In genomic region chr11:12865871-12866595, GRCh38 we compare ENCODE assay signal across 25 cellular contexts.
A peak's percentile ranks its signal among the peaks of the same experiment; 100 is the strongest.
DNase-seq lines count a peak whose midpoint lies in the region; ATAC-seq, FAIRE-seq and TF ChIP-seq lines count a peak whose summit lies in the region.
"Had no signal": no experiment of that assay in that cellular context is flagged by ENCODE, and none has a peak within 500 bp of the region (broad histone marks: within the 10 kb centered on the region; RNA-seq: fewer than 3 reads in every experiment).

No MANE protein-coding gene starts in this region.

- intact Hi-C loops in aorta (cut with DNase I): no loop called here

- peaks cover 2 to 4% of the 10 kb centered on the region in 2 donors for H3K4me1 ChIP-seq in aorta (ENCODE audit: control insufficient read depth in 1 of 2, insufficient read depth in 2 of 2, low read length in 2 of 2)
- H3K4me1 ChIP-seq: lower lobe of right lung had no signal

- H3K9me3 ChIP-seq in aorta (ENCODE audit: control insufficient read depth, low read length): no peaks in the 10 kb centered on the region
- H3K9me3 ChIP-seq: ascending aorta, lower lobe of right lung, vagina had no signal

- no peaks in the 10 kb centered on the region for H3K36me3 ChIP-seq in aorta (ENCODE audit: control insufficient read depth in 1 of 2, insufficient read depth in 2 of 2, low read length in 1 of 2)
- H3K36me3 ChIP-seq: ascending aorta, lower lobe of right lung, vagina had no signal

- WGBS in aorta, 2 donors: 78 to 80% methylated on average over 5 of the region's 5 CpGs

- H3K4me1 Mint-ChIP-seq in glutamatergic neuron (ENCODE audit: low read depth, unreplicated experiment): peaks cover 32% of the 10 kb centered on the region
- peaks cover 63% of the 10 kb centered on the region for H3K4me1 Mint-ChIP-seq in neural crest cell
- H3K4me1 Mint-ChIP-seq: stimulated activated effector memory CD8-positive, alpha-beta T cell treated with anti-CD3 and anti-CD28 coated beads, Interleukin-12 subunit alpha, Interleukin-12 subunit beta, amount 100 ng/mL, for 72 hours had no signal

- no peak overlapping the region for H3K27ac ChIP-seq in aorta (ENCODE audit: low read depth in 1 of 2, low read length in 2 of 2)
- H3K27ac ChIP-seq: ascending aorta, lower lobe of right lung, vagina had no signal

- ATAC-seq in aorta (ENCODE audit: low FRiP score): no peak
- no peak for ATAC-seq in HG03439 (IDR thresholded peaks at IDR 0.05; ENCODE audit: unreplicated experiment)
- no peak for ATAC-seq in omental fat pad (ENCODE audit: low FRiP score)
- ATAC-seq: activated CD4-positive, CD25-positive, alpha-beta regulatory T cell treated with anti-CD3 and anti-CD28 coated beads, Interleukin-2, amount 50 U/mL, for 24 hours; HCT116; lower lobe of right lung; stimulated activated effector memory CD8-positive, alpha-beta T cell treated with anti-CD3 and anti-CD28 coated beads, Interleukin-12 subunit alpha, Interleukin-12 subunit beta, amount 100 ng/mL, for 72 hours; T-cell had no signal

- H3K27ac Mint-ChIP-seq in glutamatergic neuron (ENCODE audit: unreplicated experiment) (peak overlapping the region; percentile 56), neural crest cell (ENCODE audit: unreplicated experiment) (peak overlapping the region; percentile 93)
- H3K27ac Mint-ChIP-seq: activated CD4-positive, alpha-beta memory T cell treated with anti-CD3 and anti-CD28 coated beads, Interleukin-2, amount 10 ng/mL, durations not matched to agents 7 days and 5 days; activated naive CD8-positive, alpha-beta T cell; stimulated activated effector memory CD8-positive, alpha-beta T cell treated with anti-CD3 and anti-CD28 coated beads, Interleukin-12 subunit alpha, Interleukin-12 subunit beta, amount 100 ng/mL, for 72 hours; T-cell had no signal

- H3K27me3 ChIP-seq in aorta (ENCODE audit: control insufficient read depth in 1 of 2, insufficient read depth in 2 of 2, low read length in 1 of 2): no peaks in the 10 kb centered on the region
- H3K27me3 ChIP-seq: ascending aorta, vagina had no signal

- TF ChIP-seq CTCF in glutamatergic neuron (IDR thresholded peaks at IDR 0.05; ENCODE audit: partially characterized antibody, unreplicated experiment) (no peak), neural crest cell (conservative IDR thresholded peaks at IDR 0.05) (no peak), omental fat pad (IDR thresholded peaks at IDR 0.05) (no peak)

- no peaks in the 10 kb centered on the region for H3K27me3 Mint-ChIP-seq in glutamatergic neuron (ENCODE audit: unreplicated experiment)
- H3K27me3 Mint-ChIP-seq in neural crest cell (ENCODE audit: low read depth): no peaks in the 10 kb centered on the region

- DNase-seq in GM12892 (ENCODE audit: insufficient read length) (no peak), SK-MEL-5 (ENCODE audit: low read depth, low spot score) (peak; percentile 80), glutamatergic neuron (no peak), neural crest cell (ENCODE audit: low read depth, low spot score) (no peak), aorta (no peak), omental fat pad (ENCODE audit: low spot score) (no peak), NCI-H82 (lab: John Stamatoyannopoulos, UW) (no peak)
- DNase-seq: ACHN; activated CD4-positive, alpha-beta memory T cell treated with anti-CD3 and anti-CD28 coated beads, Interleukin-2, amount 10 ng/mL, durations not matched to agents 7 days and 5 days; central memory CD4-positive, alpha-beta T cell; hippocampal formation; lower lobe of right lung; NCI-H1417; NCI-H510A; retina; SIG-M5; T-cell had no signal

- no peak for TF ChIP-seq POLR2A in GM12892 (IDR thresholded peaks at IDR 0.05; ENCODE audit: low read depth, low read length)

- no peak overlapping the region for H3K4me3 Mint-ChIP-seq in glutamatergic neuron (ENCODE audit: unreplicated experiment)
- H3K4me3 Mint-ChIP-seq in neural crest cell: peak overlapping the region; percentile 56
- H3K4me3 Mint-ChIP-seq: activated CD4-positive, alpha-beta memory T cell treated with anti-CD3 and anti-CD28 coated beads, Interleukin-2, amount 10 ng/mL, durations not matched to agents 7 days and 5 days; activated naive CD8-positive, alpha-beta T cell; stimulated activated effector memory CD8-positive, alpha-beta T cell treated with anti-CD3 and anti-CD28 coated beads, Interleukin-12 subunit alpha, Interleukin-12 subunit beta, amount 100 ng/mL, for 72 hours; T-cell had no signal

- H3K9me3 Mint-ChIP-seq in glutamatergic neuron (ENCODE audit: unreplicated experiment) (peaks cover 1% of the 10 kb centered on the region), neural crest cell (no peaks in the 10 kb centered on the region)
- H3K9me3 Mint-ChIP-seq: activated CD4-positive, alpha-beta memory T cell treated with anti-CD3 and anti-CD28 coated beads, Interleukin-2, amount 10 ng/mL, durations not matched to agents 7 days and 5 days; stimulated activated effector memory CD8-positive, alpha-beta T cell treated with anti-CD3 and anti-CD28 coated beads, Interleukin-12 subunit alpha, Interleukin-12 subunit beta, amount 100 ng/mL, for 72 hours; T-cell had no signal

- peak; percentile 9 for FAIRE-seq in GM12892 (lab: Jason Lieb, UNC)
- FAIRE-seq: D721Med had no signal

- H3K4me3 ChIP-seq in aorta (ENCODE audit: low read length in 2 of 2): no peak overlapping the region
- H3K4me3 ChIP-seq: ascending aorta, lower lobe of right lung, vagina had no signal

- H3K36me3 Mint-ChIP-seq in glutamatergic neuron (ENCODE audit: unreplicated experiment) (no peaks in the 10 kb centered on the region), neural crest cell (ENCODE audit: low read depth) (peaks cover 6% of the 10 kb centered on the region)
- H3K36me3 Mint-ChIP-seq: activated naive CD8-positive, alpha-beta T cell; stimulated activated effector memory CD8-positive, alpha-beta T cell treated with anti-CD3 and anti-CD28 coated beads, Interleukin-12 subunit alpha, Interleukin-12 subunit beta, amount 100 ng/mL, for 72 hours; T-cell had no signal

- in situ Hi-C loops in SK-MEL-5 (cut with HindIII; ENCODE audit: low pct_unique_long_range_greater_than_20kb, low sequenced_read_pairs): no loop called here
